ENCODE assay signal across 18 cellular contexts in the genomic region with DNA sequence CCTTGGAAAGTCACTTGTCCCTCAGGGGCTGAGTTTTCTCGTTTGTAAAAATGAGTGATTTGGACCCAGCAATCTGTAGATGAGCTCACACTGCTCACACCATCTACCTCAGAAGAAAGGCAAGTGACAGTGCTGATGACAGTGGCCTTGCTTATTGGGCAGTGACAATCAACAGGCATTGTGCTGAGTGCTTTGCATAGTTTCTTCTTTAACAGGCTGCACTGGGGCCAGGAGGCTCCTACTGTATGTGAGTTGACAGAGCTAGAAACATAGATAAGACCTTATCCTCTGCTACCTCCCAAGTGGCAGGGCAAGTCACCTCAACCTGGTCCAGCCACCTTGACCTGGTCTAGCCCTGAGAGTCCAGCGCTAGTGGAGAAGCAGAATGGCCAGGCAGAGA. TPM values are rescaled to one million over a fixed set of nuclear protein-coding genes. Genes with fewer than 3 reads are reported as not detected.
DNase-seq lines count a peak whose midpoint lies in the region; ATAC-seq, FAIRE-seq and TF ChIP-seq lines count a peak whose summit lies in the region.
"Had no signal": no experiment of that assay in that cellular context is flagged by ENCODE, and none has a peak within 500 bp of the region (broad histone marks: within the 10 kb centered on the region; RNA-seq: fewer than 3 reads in every experiment).

No MANE protein-coding gene starts in this region.

- in situ Hi-C loops in K562 (cut with MboI), result no loop called here

- H3K4me1 Mint-ChIP-seq in osteocyte (ENCODE audit: unreplicated experiment), result peaks cover 84% of the 10 kb centered on the region
- H3K4me1 Mint-ChIP-seq in WTC11, result no peaks in the 10 kb centered on the region
- H3K4me1 Mint-ChIP-seq: GM23338, H9, IgD-negative memory B cell had no signal

- no peak overlapping the region for H3K4me3 ChIP-seq in K562
- H3K4me3 ChIP-seq: BLaER1 treated with 17β-estradiol and CSF1 and Interleukin-3, amounts not matched to agents 10 nM and 100 nM; GM23338 had no signal

- H3K9me3 ChIP-seq in K562 (replicated peaks; ENCODE audit: control insufficient read depth, insufficient read depth, low read depth, low read length), result no peaks in the 10 kb centered on the region
- H3K9me3 ChIP-seq: BLaER1 treated with 17β-estradiol and CSF1 and Interleukin-3, amounts not matched to agents 10 nM and 100 nM had no signal

- H3K9ac ChIP-seq in K562 (ENCODE audit: insufficient read depth in 1 of 2, low read depth in 2 of 2, low read length in 2 of 2), result peak overlapping the region in 1 of 2 experiments; percentile 45; a peak in 1 of 4 replicates
- H3K9ac ChIP-seq: BLaER1 treated with 17β-estradiol and CSF1 and Interleukin-3, amounts not matched to agents 10 nM and 100 nM had no signal

- H3K36me3 ChIP-seq in K562 (ENCODE audit: control insufficient read depth, insufficient read depth, low read length), result peaks cover 95% of the 10 kb centered on the region

- peak; percentile 19 for FAIRE-seq in K562 (lab: Jason Lieb, UNC)
- FAIRE-seq: GM18507 had no signal

- no peaks in the 10 kb centered on the region for H3K79me2 ChIP-seq in K562 (ENCODE audit: control insufficient read depth, insufficient read depth, low read length)

- H3K36me3 Mint-ChIP-seq in osteocyte (ENCODE audit: unreplicated experiment) (peaks cover 61% of the 10 kb centered on the region), WTC11 (peaks cover 75% of the 10 kb centered on the region)

- no peak overlapping the region for H3K27ac ChIP-seq in K562 (ENCODE audit: extremely low read depth, low read depth, low read length)
- H3K27ac ChIP-seq: BLaER1 treated with 17β-estradiol and CSF1 and Interleukin-3, amounts not matched to agents 10 nM and 100 nM had no signal

- H3K27me3 ChIP-seq in K562 (ENCODE audit: control insufficient read depth in 2 of 2, insufficient read depth in 2 of 2, low read length in 2 of 2), result no peaks in the 10 kb centered on the region

- 56% methylated on average over 2 of the region's 2 CpGs for WGBS in K562 (ENCODE audit: insufficient coverage, low coverage, missing lambda C conversion rate)

- ATAC-seq in Right ventricle myocardium inferior, result peak; percentile 28
- ATAC-seq in left cardiac atrium, result no peak
- peak; percentile 28; the same call in 2 of the 3 replicates for ATAC-seq in K562
- no peak for ATAC-seq in WTC11
- no peak for ATAC-seq in left lobe of liver
- ATAC-seq: GM23338 had no signal

- H3K4me2 ChIP-seq in K562 (ENCODE audit: insufficient read depth, low read length), result no peak overlapping the region; the same call in 1 of the 2 replicates
- H3K4me2 ChIP-seq: BLaER1 treated with 17β-estradiol and CSF1 and Interleukin-3, amounts not matched to agents 10 nM and 100 nM; GM23338 had no signal

- no peak for TF ChIP-seq RAD21 in K562 (CRISPR knock-in tag; conservative IDR thresholded peaks at IDR 0.05 in 1 of 2, IDR thresholded peaks at IDR 0.05 in 1 of 2)

- TF ChIP-seq EP300 in K562 (IDR thresholded peaks at IDR 0.05; ENCODE audit: low read length), result no peak

- H3K4me1 ChIP-seq in K562 (replicated peaks in 1 of 2; ENCODE audit: control insufficient read depth in 2 of 2, insufficient read depth in 2 of 2, low read length in 2 of 2), result peaks cover 0 to 13% of the 10 kb centered on the region in 2 experiments; a peak in 3 of 5 replicates

- CTCF ChIA-PET in K562 (lab: Yijun Ruan, JAX; ENCODE audit: low intra/inter-chr PET ratio), result no interaction called here
- CTCF ChIA-PET in WTC11 (lab: Charles Lee), result interaction anchor here (0.6 kb wide), 1 partner anchor 326 kb away, joined by 3 read pairs; no protein-coding TSS in a partner anchor

- H3K27ac Mint-ChIP-seq in osteocyte (ENCODE audit: unreplicated experiment) (peak overlapping the region; percentile 85), WTC11 (no peak overlapping the region)
- H3K27ac Mint-ChIP-seq: GM23338, H9 had no signal

- no peaks in the 10 kb centered on the region for H3K9me3 Mint-ChIP-seq in osteocyte (ENCODE audit: unreplicated experiment)
- no peaks in the 10 kb centered on the region for H3K9me3 Mint-ChIP-seq in WTC11
- H3K9me3 Mint-ChIP-seq: CD4-positive, CD25-positive, alpha-beta regulatory T cell; GM23338; H9; IgD-negative memory B cell had no signal

- H3K4me3 Mint-ChIP-seq in osteocyte (ENCODE audit: unreplicated experiment), result no peak overlapping the region
- no peak overlapping the region for H3K4me3 Mint-ChIP-seq in WTC11
- H3K4me3 Mint-ChIP-seq: CD4-positive, CD25-positive, alpha-beta regulatory T cell; GM23338; H9; IgD-negative memory B cell had no signal

- H4K20me1 ChIP-seq in K562 (replicated peaks; ENCODE audit: control insufficient read depth, insufficient read depth, low read length), result no peaks in the 10 kb centered on the region

- no peak overlapping the region for H2AFZ ChIP-seq in K562 (ENCODE audit: low read depth, low read length)
- H2AFZ ChIP-seq: GM23338 had no signal

- TF ChIP-seq CTCF in K562 (IDR thresholded peaks at IDR 0.05 in 2 of 3, conservative IDR thresholded peaks at IDR 0.05 in 1 of 3; ENCODE audit: insufficient read depth in 2 of 3, low read depth in 1 of 3, low read length in 3 of 3) (no peak), osteocyte (IDR thresholded peaks at IDR 0.05) (no peak), WTC11 (IDR thresholded peaks at IDR 0.05) (no peak)

- no peaks in the 10 kb centered on the region for H3K9me1 ChIP-seq in K562 (ENCODE audit: control insufficient read depth, insufficient read depth, low read length)

- POLR2A ChIA-PET in K562 (lab: Yijun Ruan, JAX) (no interaction called here), WTC11 (lab: Charles Lee) (no interaction called here)

- DNase-seq in Right ventricle myocardium inferior (ENCODE audit: missing footprints) (no peak), left cardiac atrium (no peak), K562 (ENCODE audit: extremely low read depth in 1 of 4, low spot score in 3 of 4) (no peak), osteocyte (ENCODE audit: extremely low spot score, unreplicated experiment) (no peak), WTC11 (ENCODE audit: low spot score) (no peak), left lobe of liver (ENCODE audit: low spot score) (no peak)
- no peak for DNase-seq in stimulated activated CD4-positive, alpha-beta T cell treated with anti-CD3 and anti-CD28 coated beads, Interleukin-4, amount 100 ng/mL, for 24 hours
- DNase-seq: 8988T; Calu3; CD4-positive, CD25-positive, alpha-beta regulatory T cell; DMS 273 treated with DMSO at 0.1 percent for 48 hours; H9 had no signal

- no peaks in the 10 kb centered on the region for H3K27me3 Mint-ChIP-seq in osteocyte (ENCODE audit: unreplicated experiment)
- H3K27me3 Mint-ChIP-seq in WTC11 (ENCODE audit: low read depth), result no peaks in the 10 kb centered on the region
- H3K27me3 Mint-ChIP-seq: CD4-positive, CD25-positive, alpha-beta regulatory T cell; IgD-negative memory B cell had no signal

- no TSS peak for BruUV-seq in K562 (replicated peaks; lab: Mats Ljungman, UMichigan)

- intact Hi-C loops in Right ventricle myocardium inferior (cut with DNase I) (no loop called here), left cardiac atrium (cut with DNase I) (no loop called here), K562 (cut with micrococcal nuclease) (no loop called here)

- TF ChIP-seq POLR2A in K562 (conservative IDR thresholded peaks at IDR 0.05), result no peak

TF ChIP-seq in K562, 482 proteins besides CTCF, POLR2A, EP300 and RAD21:
- TF ChIP-seq TAF9B (IDR thresholded peaks at IDR 0.05; ENCODE audit: partially characterized antibody) (no peak), ZNF584 (CRISPR knock-in tag; IDR thresholded peaks at IDR 0.05; ENCODE audit: low read depth) (0 out of 2 replicates have a peak, but pooled peaks have one; percentile 5)

TF ChIP-seq in WTC11, 78 proteins besides CTCF, POLR2A, EP300 and RAD21:
- TF ChIP-seq, protein P1, sequence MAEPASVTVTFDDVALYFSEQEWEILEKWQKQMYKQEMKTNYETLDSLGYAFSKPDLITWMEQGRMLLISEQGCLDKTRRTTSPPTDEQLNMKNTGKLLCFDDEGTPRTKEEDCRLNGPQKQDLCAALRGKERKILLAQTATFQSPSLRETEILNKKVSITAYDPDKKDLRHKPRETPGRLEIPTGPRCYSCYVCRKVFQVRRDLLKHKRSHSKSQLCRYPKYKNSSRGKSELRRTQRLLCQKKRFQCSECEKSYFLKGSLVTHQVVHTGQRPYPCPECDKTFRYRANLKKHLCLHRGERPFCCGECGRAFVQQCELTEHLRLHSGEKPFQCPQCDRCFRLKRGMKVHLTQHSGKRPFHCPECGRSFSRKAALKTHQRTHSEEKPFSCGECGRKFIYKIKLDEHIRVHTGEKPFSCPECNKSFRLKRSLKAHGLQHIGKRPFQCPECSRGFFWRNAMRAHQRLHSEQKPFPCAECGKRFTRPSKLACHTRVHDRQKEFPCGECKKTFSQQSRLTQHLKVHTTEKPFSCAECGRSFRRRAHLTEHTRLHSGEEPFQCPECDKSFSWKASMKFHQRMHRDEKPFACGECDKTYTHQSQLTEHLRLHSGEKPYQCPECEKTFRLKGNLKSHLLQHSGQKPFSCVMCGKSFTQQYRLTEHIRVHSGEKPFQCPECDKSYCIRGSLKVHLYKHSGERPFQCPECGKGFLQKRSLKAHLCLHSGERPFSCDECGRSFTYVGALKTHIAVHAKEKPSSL (CRISPR knock-in tag; conservative IDR thresholded peaks at IDR 0.05), result no peak

RNA-seq across cellular contexts. Expression of a gene that starts 29.7 kb away (rescaled TPM):
- total RNA-seq in Right ventricle myocardium inferior (not detected), left cardiac atrium (not detected), K562 (2014; rRNA removed) (not detected in 2 replicates), K562 (2014; rRNA removed; fragmentation: Illumina TruSeq; extraction: Trizol) (not detected in 2 replicates), K562 (2015; rRNA removed; fragmentation: Illumina TruSeq; extraction: Trizol) (not detected in 2 replicates), K562 (2021) (not detected in 2 replicates), osteocyte (not detected in 2 replicates), WTC11 (2021) (0.05 to 0.09 TPM in 2 of 3 replicates, not detected in the other), left lobe of liver (not detected)
- not detected in 2 replicates for total RNA-seq in K562 (2011; cell fraction: chromatin; rRNA removed; ENCODE audit: low replicate concordance)
- not detected in 2 replicates for total RNA-seq in K562 (2011; cell fraction: nucleolus; rRNA removed)
- not detected in 2 replicates for total RNA-seq in K562 (2011; cell fraction: nucleoplasm; rRNA removed)
- polyA plus RNA-seq in K562 (2011; rRNA removed) (not detected in 2 replicates), K562 (2014; fragmentation: Illumina TruSeq; extraction: Trizol) (not detected in 2 replicates), K562 (2014; fragmentation: Nextera tagmentation; extraction: Ambion mirVana) (not detected), K562 (2014; rRNA removed) (not detected in 2 replicates)
- polyA plus RNA-seq in K562 (2011; cell fraction: cytosol; rRNA removed), result not detected in 2 replicates
- polyA plus RNA-seq in K562 (2011; cell fraction: nucleus; rRNA removed), result 0.04 TPM in 1 of 2 replicates, not detected in the other
- 0.01 TPM in 1 of 2 replicates, not detected in the other for polyA plus RNA-seq in K562 (2012)
- not detected in 2 replicates for polyA minus RNA-seq in K562 (2011; rRNA and poly(A)+ RNA removed)
- polyA minus RNA-seq in K562 (2011; cell fraction: cytosol; rRNA and poly(A)+ RNA removed), result 0.95 and 1.3 TPM in 2 replicates
- 0.13 TPM in 1 of 2 replicates, not detected in the other for polyA minus RNA-seq in K562 (2011; cell fraction: nucleus; rRNA and poly(A)+ RNA removed)
- total RNA-seq: Calu3; CD4-positive, CD25-positive, alpha-beta regulatory T cell; Daoy; GM23338; H9; HT-29 had no signal
- polyA plus RNA-seq: CD4-positive, CD25-positive, alpha-beta regulatory T cell; GM23338 had no signal

Comparison
In these comparisons a context has a peak if more than half of its experiments do, and no peak if none do; other contexts are left out.
1. ATAC-seq: peak in Right ventricle myocardium inferior (single experiment) and K562 (single experiment); none in left cardiac atrium (0 of 2), WTC11 (single experiment) and left lobe of liver (single experiment).